In genomic region chr7:128829391-128830166, GRCh38 we compare ENCODE assay signal across 9 cellular contexts. TPM values are rescaled to one million over a fixed set of nuclear protein-coding genes. Genes with fewer than 3 reads are reported as not detected.
DNase-seq lines count a peak whose midpoint lies in the region; ATAC-seq and TF ChIP-seq lines count a peak whose summit lies in the region.
"Had no signal": no experiment of that assay in that cellular context is flagged by ENCODE, and none has a peak within 500 bp of the region (broad histone marks: within the 10 kb centered on the region; RNA-seq: fewer than 3 reads in every experiment).

No MANE protein-coding gene starts in this region.

- H3K9me3 ChIP-seq in colonic mucosa = no peaks in the 10 kb centered on the region
- no peaks in the 10 kb centered on the region for H3K9me3 ChIP-seq in mucosa of rectum (ENCODE audit: control insufficient read depth in 2 of 2, low read length in 2 of 2)

- ATAC-seq in HG02870 (IDR thresholded peaks at IDR 0.05; ENCODE audit: unreplicated experiment) (no peak), HG03025 (IDR thresholded peaks at IDR 0.05; ENCODE audit: low FRiP score, unreplicated experiment) (no peak), GM18861 (IDR thresholded peaks at IDR 0.05; ENCODE audit: unreplicated experiment) (no peak)

- no peak for TF ChIP-seq CTCF in colonic mucosa (IDR thresholded peaks at IDR 0.05)

- DNase-seq in AG08396 (ENCODE audit: low spot score) = peak; percentile 60
- DNase-seq in HuH-7.5 (ENCODE audit: low spot score) = peak; percentile 82
- no peak for DNase-seq in colonic mucosa
- DNase-seq in AML-193 (lab: John Stamatoyannopoulos, UW) = no peak

- H3K36me3 ChIP-seq in colonic mucosa = no peaks in the 10 kb centered on the region
- no peaks in the 10 kb centered on the region for H3K36me3 ChIP-seq in mucosa of rectum (ENCODE audit: control insufficient read depth in 2 of 2, insufficient read depth in 2 of 2, low read length in 2 of 2)

- H3K27ac ChIP-seq in colonic mucosa (no peak overlapping the region), mucosa of rectum (ENCODE audit: low read depth in 2 of 2, low read length in 2 of 2) (peak overlapping the region in 1 of 2 donors; percentile 38)

- H3K4me1 ChIP-seq in colonic mucosa = no peaks in the 10 kb centered on the region
- peaks cover 9 to 17% of the 10 kb centered on the region in 2 donors for H3K4me1 ChIP-seq in mucosa of rectum (ENCODE audit: control insufficient read depth in 2 of 2, insufficient read depth in 2 of 2, low read length in 2 of 2)

- H3K9ac ChIP-seq in colonic mucosa (ENCODE audit: low read depth in 2 of 2, low read length in 2 of 2) = no peak overlapping the region
- no peak overlapping the region for H3K9ac ChIP-seq in mucosa of rectum (ENCODE audit: low read depth in 1 of 2, low read length in 2 of 2)

- intact Hi-C loops in colonic mucosa (cut with DNase I) = no loop called here

- peaks cover 28% of the 10 kb centered on the region for H3K27me3 ChIP-seq in colonic mucosa
- H3K27me3 ChIP-seq in mucosa of rectum (ENCODE audit: control insufficient read depth in 2 of 2, insufficient read depth in 2 of 2, low read length in 2 of 2) = peaks cover 19 to 36% of the 10 kb centered on the region in 2 donors

- H3K4me3 ChIP-seq in colonic mucosa (peak overlapping the region; percentile 39), mucosa of rectum (ENCODE audit: low read length in 2 of 2) (peak overlapping the region; percentile 46 to 48)

RNA-seq across cellular contexts. Expression of gene FLNC, which starts 0.6 kb away (rescaled TPM):
- total RNA-seq in colonic mucosa = 10 to 100 TPM in 1 of 2 donors, 1 to 10 TPM in 1; 4.5 to 88.6 TPM

RNA-seq across cellular contexts. Expression of gene ATP6V1F, which starts 33.1 kb away (rescaled TPM):
- 100 to 1,000 TPM in 1 of 2 donors, 10 to 100 TPM in 1; 94.4 to 105 TPM for total RNA-seq in colonic mucosa

RNA-seq across cellular contexts. Expression of gene CCDC136, which starts 37.8 kb away (rescaled TPM):
- total RNA-seq in colonic mucosa = 1 to 10 TPM in 1 of 2 donors, under 1 TPM in 1; 0.64 to 5.8 TPM

RNA-seq across cellular contexts. Expression of gene OPN1SW, which starts 54.0 kb away (rescaled TPM):
- not detected for total RNA-seq in colonic mucosa
- total RNA-seq: activated CD8-positive, alpha-beta memory T cell treated with anti-CD3 and anti-CD28 coated beads for 36 hours had no signal

Comparison
In these comparisons a context has a peak if more than half of its experiments do, and no peak if none do; other contexts are left out.
1. DNase-seq: peak in AG08396 (single experiment) and HuH-7.5 (single experiment); none in colonic mucosa (single experiment) and AML-193 (0 of 2).